In the genomic region with DNA sequence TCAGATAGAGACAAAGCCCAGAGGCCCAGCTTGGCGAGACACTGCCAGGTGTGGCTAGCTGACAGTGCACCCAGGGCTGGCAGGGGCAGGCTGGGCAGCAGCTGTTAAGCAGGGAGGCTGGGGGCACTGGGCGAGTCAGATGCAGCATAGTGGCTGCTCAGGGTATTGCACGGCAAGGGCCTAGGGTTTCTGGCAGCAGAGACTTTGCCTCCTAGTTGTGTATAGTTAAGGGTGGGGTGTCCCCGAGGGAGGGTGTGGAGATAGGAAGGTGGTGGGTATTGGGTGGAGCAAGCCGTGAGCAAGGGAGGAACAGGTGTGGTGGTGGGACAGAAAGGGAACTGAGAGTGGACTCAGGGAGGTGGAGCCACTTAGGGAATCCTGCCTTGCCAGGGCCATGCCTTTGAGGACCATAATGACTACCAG, we compare ENCODE assay signal across 8 cellular contexts.
A peak's percentile ranks its signal among the peaks of the same experiment; 100 is the strongest.
DNase-seq lines count a peak whose midpoint lies in the region; ATAC-seq and TF ChIP-seq lines count a peak whose summit lies in the region.

No MANE protein-coding gene starts in this region.

- TF ChIP-seq CTCF in A673 (conservative IDR thresholded peaks at IDR 0.05; ENCODE audit: low read depth, low read length) = peak; percentile 54
- TF ChIP-seq CTCF in GM13977 (IDR thresholded peaks at IDR 0.05; ENCODE audit: extremely low read depth, insufficient read depth, missing control alignments) = peak; percentile 45
- peak; percentile 37 for TF ChIP-seq CTCF in fibroblast of the aortic adventitia (IDR thresholded peaks at IDR 0.05; ENCODE audit: insufficient read depth, low read length)

- intact Hi-C loops in A673 (cut with micrococcal nuclease; ENCODE audit: unreplicated experiment) = no loop called here

- ATAC-seq in HG03565 (IDR thresholded peaks at IDR 0.05; ENCODE audit: unreplicated experiment) = no peak

- no peaks in the 10 kb centered on the region for H3K36me3 ChIP-seq in A673 (ENCODE audit: insufficient read depth, low read length, poor library complexity, severe bottlenecking)

- DNase-seq in A673 (ENCODE audit: low spot score) (peak; percentile 22), GM13977 (ENCODE audit: low spot score) (peak; percentile 66), NCI-H69 (lab: John Stamatoyannopoulos, UW) (peak; percentile 57), fibroblast of the aortic adventitia (ENCODE audit: low read depth) (no peak), ecto neural progenitor cell (ENCODE audit: low spot score) (no peak), cerebellum (ENCODE audit: low spot score) (no peak)
- no peak for DNase-seq in activated effector memory CD4-positive, alpha-beta T cell treated with anti-CD3 and anti-CD28 coated beads, Interleukin-2, amount 50 U/mL, for 16 hours

- H3K4me3 ChIP-seq in A673 (ENCODE audit: low read depth, low read length, poor library complexity, severe bottlenecking) (no peak overlapping the region), fibroblast of the aortic adventitia (ENCODE audit: low read depth, low read length) (no peak overlapping the region)

- in situ Hi-C loops in GM13977 (cut with MboI; ENCODE audit: low pct_unique_long_range_greater_than_20kb, low sequenced_read_pairs, unreplicated experiment) = loop anchor here (10.0 kb wide), 1 partner anchor 122 kb away; no protein-coding TSS in a partner anchor

- no peaks in the 10 kb centered on the region for H3K4me1 ChIP-seq in A673 (ENCODE audit: insufficient read depth, low read length, poor library complexity, severe bottlenecking)

- POLR2A ChIA-PET in A673 (lab: Charles Lee; ENCODE audit: low non-redundant PET) = no interaction called here

- H3K9me3 ChIP-seq in A673 (ENCODE audit: low read depth, low read length, poor library complexity, severe bottlenecking) = no peaks in the 10 kb centered on the region

- BruUV-seq in A673 (replicated peaks; lab: Mats Ljungman, UMichigan) = no TSS peak

- H3K27ac ChIP-seq in A673 (ENCODE audit: low read depth, low read length, poor library complexity, severe bottlenecking) = no peak overlapping the region

- no peaks in the 10 kb centered on the region for H3K27me3 ChIP-seq in A673 (replicated peaks; ENCODE audit: insufficient read depth, low read depth, low read length, poor library complexity)

- CTCF ChIA-PET in A673 (lab: Charles Lee) = no interaction called here

Comparison
In these comparisons a context has a peak if more than half of its experiments do, and no peak if none do; other contexts are left out.
1. DNase-seq: peak in A673 (single experiment), GM13977 (single experiment) and NCI-H69 (single experiment); none in fibroblast of the aortic adventitia (single experiment), ecto neural progenitor cell (single experiment), activated effector memory CD4-positive, alpha-beta T cell treated with anti-CD3 and anti-CD28 coated beads, Interleukin-2, amount 50 U/mL, for 16 hours (single experiment) and cerebellum (single experiment).
2. Peak in every context shown above with its lines, with median percentiles within 50 percentile points of each other: CTCF ChIP-seq.